33 cellular contexts compared by ENCODE assay signal in the genomic region with DNA sequence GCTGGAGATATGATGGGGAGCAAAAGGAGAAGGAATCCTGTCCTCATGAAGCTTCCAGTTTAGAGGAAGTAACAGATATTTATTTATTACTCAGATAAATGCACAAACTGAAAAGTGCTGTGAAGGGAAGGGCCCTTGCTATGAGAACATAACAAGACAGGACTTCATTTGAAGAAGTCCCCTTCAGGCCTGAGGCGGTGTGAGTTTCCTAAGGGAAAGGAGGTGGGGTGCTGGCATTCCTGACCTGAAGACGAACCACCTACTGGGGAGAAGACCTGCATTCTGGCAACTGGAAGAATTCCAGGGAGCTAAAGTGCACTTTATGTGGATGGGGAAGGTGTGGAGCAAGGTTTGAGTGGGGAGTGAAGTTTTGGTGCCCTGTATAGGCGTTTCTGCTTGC. TPM values are rescaled to one million over a fixed set of nuclear protein-coding genes. Genes with fewer than 3 reads are reported as not detected.
"Had no signal": no experiment of that assay in that cellular context is flagged by ENCODE, and none has a peak within 500 bp of the region (broad histone marks: within the 10 kb centered on the region; RNA-seq: fewer than 3 reads in every experiment).

No MANE protein-coding gene starts in this region.

- H3K27me3 Mint-ChIP-seq: activated CD4-positive, alpha-beta memory T cell treated with anti-CD3 and anti-CD28 coated beads for 36 hours had no signal

- H3K9me3 ChIP-seq: adrenal gland, body of pancreas, breast epithelium, MG63, SJSA1 had no signal

- H3K36me3 ChIP-seq: adrenal gland, breast epithelium, MG63, SJSA1, WERI-Rb-1 had no signal

- H3K4me1 ChIP-seq: body of pancreas, breast epithelium, SJSA1 had no signal

- H3K27ac Mint-ChIP-seq: activated CD4-positive, alpha-beta memory T cell treated with anti-CD3 and anti-CD28 coated beads for 36 hours; activated CD4-positive, alpha-beta T cell treated with anti-CD3 and anti-CD28 coated beads for 36 hours; activated naive CD4-positive, alpha-beta T cell treated with anti-CD3 and anti-CD28 coated beads for 36 hours; activated naive CD4-positive, alpha-beta T cell treated with anti-CD3 and anti-CD28 coated beads, Interleukin-2, amount 50 U/mL, for 72 hours; activated T-helper 1 cell treated with anti-CD3 and anti-CD28 coated beads, Interleukin-12 subunit alpha, Interleukin-12 subunit beta, Interleukin-2, Interleukin-4 antibody, amounts not matched to agents 30 ng/mL and 10 ng/mL and 1 ng/mL, durations not matched to agents 14 hours and 24 hours and 36 hours had no signal

- H3K27me3 ChIP-seq: adrenal gland, body of pancreas, breast epithelium, MG63 had no signal

- H3K4me3 Mint-ChIP-seq: activated CD4-positive, alpha-beta memory T cell treated with anti-CD3 and anti-CD28 coated beads for 36 hours; activated CD4-positive, alpha-beta T cell treated with anti-CD3 and anti-CD28 coated beads for 36 hours; activated naive CD4-positive, alpha-beta T cell treated with anti-CD3 and anti-CD28 coated beads for 36 hours; activated T-cell treated with anti-CD3 and anti-CD28 coated beads, Interleukin-2, amount 50 U/mL, for 4 hours; activated T-helper 1 cell treated with anti-CD3 and anti-CD28 coated beads, Interleukin-12 subunit alpha, Interleukin-12 subunit beta, Interleukin-2, Interleukin-4 antibody, amounts not matched to agents 30 ng/mL and 10 ng/mL and 1 ng/mL, durations not matched to agents 14 hours and 24 hours and 36 hours had no signal

- H3K9me3 Mint-ChIP-seq: activated CD4-positive, alpha-beta memory T cell treated with anti-CD3 and anti-CD28 coated beads for 36 hours; activated naive CD4-positive, alpha-beta T cell treated with anti-CD3 and anti-CD28 coated beads for 36 hours; activated naive CD4-positive, alpha-beta T cell treated with anti-CD3 and anti-CD28 coated beads, Interleukin-2, amount 50 U/mL, for 72 hours; activated T-cell treated with anti-CD3 and anti-CD28 coated beads, Interleukin-2, amount 50 U/mL, for 4 hours; activated T-helper 1 cell treated with anti-CD3 and anti-CD28 coated beads, Interleukin-12 subunit alpha, Interleukin-12 subunit beta, Interleukin-2, Interleukin-4 antibody, amounts not matched to agents 30 ng/mL and 10 ng/mL and 1 ng/mL, durations not matched to agents 14 hours and 24 hours and 36 hours had no signal

- H3K36me3 Mint-ChIP-seq: activated CD4-positive, alpha-beta memory T cell treated with anti-CD3 and anti-CD28 coated beads for 36 hours; activated naive CD4-positive, alpha-beta T cell treated with anti-CD3 and anti-CD28 coated beads, Interleukin-2, amount 50 U/mL, for 72 hours had no signal

- H3K27ac ChIP-seq: adrenal gland, body of pancreas, breast epithelium, SJSA1, WERI-Rb-1 had no signal

- DNase-seq: activated CD4-positive, alpha-beta memory T cell treated with anti-CD3 and anti-CD28 coated beads for 36 hours; activated CD4-positive, alpha-beta T cell treated with anti-CD3 and anti-CD28 coated beads for 36 hours; activated CD4-positive, alpha-beta T cell treated with anti-CD3 and anti-CD28 coated beads, Interleukin-2, amount 50 U/mL, for 1 hour; activated CD8-positive, alpha-beta memory T cell treated with anti-CD3 and anti-CD28 coated beads, Interleukin-2, amount 50 U/mL, for 4 hours; activated gamma-delta T cell treated with Interleukin-2 at 50 U/mL for 16 hours; activated naive CD4-positive, alpha-beta T cell treated with anti-CD3 and anti-CD28 coated beads for 36 hours; activated T-cell treated with anti-CD3 and anti-CD28 coated beads for 4 hours; activated T-cell treated with anti-CD3 and anti-CD28 coated beads, Interleukin-2, amount 50 U/mL, for 4 hours; adrenal gland; body of pancreas; Kasumi-1; KG1; MG63; NCI-H1048; NCI-H1105 treated with DMSO at 0.1 percent for 48 hours; NCI-H1436; NCI-H1694; NCI-H1930; NCI-H2081 treated with DMSO at 0.1 percent for 48 hours; NCI-H226; NCI-H524 treated with DMSO at 0.1 percent for 48 hours; SHP77; SW 1271; T1000; WERI-Rb-1 had no signal

- ATAC-seq: activated CD4-positive, alpha-beta T cell treated with anti-CD3 and anti-CD28 coated beads for 36 hours; activated naive CD4-positive, alpha-beta T cell treated with anti-CD3 and anti-CD28 coated beads, Interleukin-2, amount 50 U/mL, for 72 hours; activated T-cell treated with anti-CD3 and anti-CD28 coated beads, Interleukin-2, amount 50 U/mL, for 4 hours; body of pancreas; Panc1 had no signal

- H3K4me1 Mint-ChIP-seq: activated CD4-positive, alpha-beta T cell treated with anti-CD3 and anti-CD28 coated beads for 36 hours had no signal

- H3K4me3 ChIP-seq: adrenal gland, body of pancreas, breast epithelium, MG63, SJSA1 had no signal

RNA-seq across cellular contexts. Expression of gene SPARCL1, which starts 15.9 kb away (rescaled TPM):
- total RNA-seq: activated CD4-positive, alpha-beta memory T cell treated with anti-CD3 and anti-CD28 coated beads for 36 hours; activated CD4-positive, alpha-beta T cell treated with anti-CD3 and anti-CD28 coated beads for 36 hours; activated naive CD4-positive, alpha-beta T cell treated with anti-CD3 and anti-CD28 coated beads for 36 hours; activated naive CD4-positive, alpha-beta T cell treated with anti-CD3 and anti-CD28 coated beads, Interleukin-2, amount 50 U/mL, for 72 hours; activated T-helper 1 cell treated with anti-CD3 and anti-CD28 coated beads, Interleukin-12 subunit alpha, Interleukin-12 subunit beta, Interleukin-2, Interleukin-4 antibody, amounts not matched to agents 30 ng/mL and 10 ng/mL and 1 ng/mL, durations not matched to agents 14 hours and 24 hours and 36 hours; NCI-H460; SJSA1; T-helper 1 cell treated with Interleukin-12 subunit alpha and Interleukin-12 subunit beta and Interleukin-4 antibody, amounts not matched to agents 30 ng/mL and 1 ng/mL, for 36 hours; T-helper 2 cell treated with Interferon-gamma antibody and Interleukin-4, amounts not matched to agents 100 ng/mL and 5 ng/mL, for 36 hours had no signal
